ENCODE assay signal across 12 cellular contexts in genomic region chr3:8503461-8503860, GRCh38. TPM values are rescaled to one million over a fixed set of nuclear protein-coding genes. Genes with fewer than 3 reads are reported as not detected.
DNase-seq lines count a peak whose midpoint lies in the region; ATAC-seq, FAIRE-seq and TF ChIP-seq lines count a peak whose summit lies in the region.
"Had no signal": no experiment of that assay in that cellular context is flagged by ENCODE, and none has a peak within 500 bp of the region (broad histone marks: within the 10 kb centered on the region; RNA-seq: fewer than 3 reads in every experiment).

No MANE protein-coding gene starts in this region.

- intact Hi-C loops in activated T-helper 2 cell treated with anti-CD3 and anti-CD28 coated beads, Interferon-gamma antibody, Interleukin-2, Interleukin-4, amounts not matched to agents 10 μg/mL and 5 μg/mL and 100 μg/mL, durations not matched to agents 14 hours and 24 hours and 36 hours (cut with micrococcal nuclease), result no loop called here

- no peaks in the 10 kb centered on the region for H3K27me3 ChIP-seq in bronchial epithelial cell (ENCODE audit: control insufficient read depth, insufficient read depth, low read length)
- no peaks in the 10 kb centered on the region for H3K27me3 ChIP-seq in muscle layer of duodenum (ENCODE audit: low read depth, low read length)

- H3K36me3 Mint-ChIP-seq in stimulated activated naive CD8-positive, alpha-beta T cell treated with anti-CD3 and anti-CD28 coated beads, Interleukin-15, Interleukin-2, amounts not matched to agents 100 ng/mL and 50 ng/mL, for 24 hours (ENCODE audit: low read depth), result no peaks in the 10 kb centered on the region
- no peaks in the 10 kb centered on the region for H3K36me3 Mint-ChIP-seq in activated T-helper 2 cell treated with anti-CD3 and anti-CD28 coated beads, Interferon-gamma antibody, Interleukin-2, Interleukin-4, amounts not matched to agents 10 μg/mL and 5 μg/mL and 100 μg/mL, durations not matched to agents 14 hours and 24 hours and 36 hours (ENCODE audit: low read depth)
- H3K36me3 Mint-ChIP-seq in T-helper 2 cell treated with Interferon-gamma antibody and Interleukin-4, amounts not matched to agents 5 μg/mL and 100 μg/mL, for 36 hours (ENCODE audit: low read depth), result no peaks in the 10 kb centered on the region

- no peaks in the 10 kb centered on the region for H3K9me3 ChIP-seq in muscle layer of duodenum (ENCODE audit: control insufficient read depth in 1 of 2, low read length in 2 of 2)

- H3K36me3 ChIP-seq in bronchial epithelial cell (ENCODE audit: control insufficient read depth, insufficient read depth, low read length) (no peaks in the 10 kb centered on the region), muscle layer of duodenum (ENCODE audit: control insufficient read depth in 1 of 2, insufficient read depth in 2 of 2, low read length in 2 of 2) (peaks cover 0 to 6% of the 10 kb centered on the region in 2 donors)

- H3K9me3 Mint-ChIP-seq in stimulated activated naive CD8-positive, alpha-beta T cell treated with anti-CD3 and anti-CD28 coated beads, Interleukin-15, Interleukin-2, amounts not matched to agents 100 ng/mL and 50 ng/mL, for 24 hours, result no peaks in the 10 kb centered on the region
- H3K9me3 Mint-ChIP-seq in activated T-helper 2 cell treated with anti-CD3 and anti-CD28 coated beads, Interferon-gamma antibody, Interleukin-2, Interleukin-4, amounts not matched to agents 10 μg/mL and 5 μg/mL and 100 μg/mL, durations not matched to agents 14 hours and 24 hours and 36 hours, result no peaks in the 10 kb centered on the region
- no peaks in the 10 kb centered on the region for H3K9me3 Mint-ChIP-seq in T-helper 2 cell treated with Interferon-gamma antibody and Interleukin-4, amounts not matched to agents 5 μg/mL and 100 μg/mL, for 36 hours

- no peak for DNase-seq in stimulated activated naive CD8-positive, alpha-beta T cell treated with anti-CD3 and anti-CD28 coated beads, Interleukin-15, Interleukin-2, amounts not matched to agents 100 U/mL and 50 U/mL, for 24 hours
- DNase-seq in bronchial epithelial cell (ENCODE audit: low read depth), result peak; percentile 82
- DNase-seq in activated T-helper 2 cell treated with anti-CD3 and anti-CD28 coated beads, Interferon-gamma antibody, Interleukin-2, Interleukin-4, amounts not matched to agents 10 μg/mL and 5 μg/mL and 100 μg/mL, durations not matched to agents 14 hours and 24 hours and 36 hours (ENCODE audit: low spot score), result no peak
- DNase-seq in T-helper 2 cell treated with Interferon-gamma antibody and Interleukin-4, amounts not matched to agents 5 μg/mL and 100 μg/mL, for 36 hours (ENCODE audit: low spot score), result no peak
- DNase-seq in T-helper 9 cell, result no peak
- DNase-seq in NCI-H2081 (lab: John Stamatoyannopoulos, UW), result no peak
- DNase-seq: amniotic stem cell, NCI-H2227 treated with DMSO at 0.1 percent for 48 hours had no signal

- ATAC-seq in stimulated activated naive CD8-positive, alpha-beta T cell treated with anti-CD3 and anti-CD28 coated beads, Interleukin-15, Interleukin-2, amounts not matched to agents 100 U/mL and 50 U/mL, for 24 hours, result no peak

- no peak for FAIRE-seq in bronchial epithelial cell (lab: Jason Lieb, UNC)
- FAIRE-seq: TTC549 had no signal

- H3K4me1 Mint-ChIP-seq in stimulated activated naive CD8-positive, alpha-beta T cell treated with anti-CD3 and anti-CD28 coated beads, Interleukin-15, Interleukin-2, amounts not matched to agents 100 ng/mL and 50 ng/mL, for 24 hours (ENCODE audit: low read depth), result peaks cover 39% of the 10 kb centered on the region
- H3K4me1 Mint-ChIP-seq in activated T-helper 2 cell treated with anti-CD3 and anti-CD28 coated beads, Interferon-gamma antibody, Interleukin-2, Interleukin-4, amounts not matched to agents 10 μg/mL and 5 μg/mL and 100 μg/mL, durations not matched to agents 14 hours and 24 hours and 36 hours (ENCODE audit: low read depth), result peaks cover 16% of the 10 kb centered on the region
- peaks cover 7% of the 10 kb centered on the region for H3K4me1 Mint-ChIP-seq in T-helper 2 cell treated with Interferon-gamma antibody and Interleukin-4, amounts not matched to agents 5 μg/mL and 100 μg/mL, for 36 hours (ENCODE audit: low read depth)

- peak overlapping the region; percentile 70 for H3K27ac Mint-ChIP-seq in stimulated activated naive CD8-positive, alpha-beta T cell treated with anti-CD3 and anti-CD28 coated beads, Interleukin-15, Interleukin-2, amounts not matched to agents 100 ng/mL and 50 ng/mL, for 24 hours
- H3K27ac Mint-ChIP-seq in activated T-helper 2 cell treated with anti-CD3 and anti-CD28 coated beads, Interferon-gamma antibody, Interleukin-2, Interleukin-4, amounts not matched to agents 10 μg/mL and 5 μg/mL and 100 μg/mL, durations not matched to agents 14 hours and 24 hours and 36 hours, result no peak overlapping the region
- no peak overlapping the region for H3K27ac Mint-ChIP-seq in T-helper 2 cell treated with Interferon-gamma antibody and Interleukin-4, amounts not matched to agents 5 μg/mL and 100 μg/mL, for 36 hours

- peaks cover 20% of the 10 kb centered on the region for H3K27me3 Mint-ChIP-seq in stimulated activated naive CD8-positive, alpha-beta T cell treated with anti-CD3 and anti-CD28 coated beads, Interleukin-15, Interleukin-2, amounts not matched to agents 100 ng/mL and 50 ng/mL, for 24 hours
- peaks cover 9% of the 10 kb centered on the region for H3K27me3 Mint-ChIP-seq in activated T-helper 2 cell treated with anti-CD3 and anti-CD28 coated beads, Interferon-gamma antibody, Interleukin-2, Interleukin-4, amounts not matched to agents 10 μg/mL and 5 μg/mL and 100 μg/mL, durations not matched to agents 14 hours and 24 hours and 36 hours (ENCODE audit: low read depth)
- H3K27me3 Mint-ChIP-seq in T-helper 2 cell treated with Interferon-gamma antibody and Interleukin-4, amounts not matched to agents 5 μg/mL and 100 μg/mL, for 36 hours (ENCODE audit: low read depth), result peaks cover 17% of the 10 kb centered on the region

- no peak overlapping the region for H3K4me3 Mint-ChIP-seq in stimulated activated naive CD8-positive, alpha-beta T cell treated with anti-CD3 and anti-CD28 coated beads, Interleukin-15, Interleukin-2, amounts not matched to agents 100 ng/mL and 50 ng/mL, for 24 hours
- no peak overlapping the region for H3K4me3 Mint-ChIP-seq in activated T-helper 2 cell treated with anti-CD3 and anti-CD28 coated beads, Interferon-gamma antibody, Interleukin-2, Interleukin-4, amounts not matched to agents 10 μg/mL and 5 μg/mL and 100 μg/mL, durations not matched to agents 14 hours and 24 hours and 36 hours (ENCODE audit: low read depth)
- H3K4me3 Mint-ChIP-seq in T-helper 2 cell treated with Interferon-gamma antibody and Interleukin-4, amounts not matched to agents 5 μg/mL and 100 μg/mL, for 36 hours, result no peak overlapping the region

- H3K27ac ChIP-seq in muscle layer of duodenum (ENCODE audit: low read length), result peak overlapping the region; percentile 52
- H3K27ac ChIP-seq: C4-2B had no signal

- H3K4me3 ChIP-seq in bronchial epithelial cell (ENCODE audit: low read depth, low read length), result no peak overlapping the region
- peak overlapping the region; percentile 37 to 54 for H3K4me3 ChIP-seq in muscle layer of duodenum (ENCODE audit: low read depth in 1 of 2, low read length in 2 of 2)

- TF ChIP-seq CTCF in bronchial epithelial cell (IDR thresholded peaks at IDR 0.05; ENCODE audit: insufficient read depth, low read length, severe bottlenecking), result no peak

- H3K4me1 ChIP-seq in muscle layer of duodenum (ENCODE audit: control insufficient read depth in 1 of 2, insufficient read depth in 2 of 2, low read length in 2 of 2), result peaks cover 0 to 6% of the 10 kb centered on the region in 2 donors

RNA-seq across cellular contexts. Expression of gene LMCD1, which starts 1.8 kb away (rescaled TPM):
- total RNA-seq in bronchial epithelial cell, result 1.2 and 2.6 TPM in 2 replicates
- total RNA-seq in activated T-helper 2 cell treated with anti-CD3 and anti-CD28 coated beads, Interferon-gamma antibody, Interleukin-2, Interleukin-4, amounts not matched to agents 10 μg/mL and 5 μg/mL and 100 μg/mL, durations not matched to agents 14 hours and 24 hours and 36 hours, result 4.4 and 5.0 TPM in 2 replicates
